13 cellular contexts compared by ENCODE assay signal in genomic region chrX:77742788-77743476, GRCh38. TPM values are rescaled to one million over a fixed set of nuclear protein-coding genes. Genes with fewer than 3 reads are reported as not detected.
DNase-seq lines count a peak whose midpoint lies in the region; ATAC-seq and TF ChIP-seq lines count a peak whose summit lies in the region.
"Had no signal": no experiment of that assay in that cellular context is flagged by ENCODE, and none has a peak within 500 bp of the region (broad histone marks: within the 10 kb centered on the region; RNA-seq: fewer than 3 reads in every experiment).

No MANE protein-coding gene starts in this region.

- no peaks in the 10 kb centered on the region for H3K36me3 ChIP-seq in BLaER1
- H3K36me3 ChIP-seq in PC-3 (ENCODE audit: low read depth, low read length) = no peaks in the 10 kb centered on the region
- H3K36me3 ChIP-seq: BE2C had no signal

- H4K20me1 ChIP-seq in BLaER1 (peaks cover 95% of the 10 kb centered on the region), PC-3 (ENCODE audit: low read length) (peaks cover 2% of the 10 kb centered on the region; the same call in 1 of the 2 replicates)

- H3K36me3 Mint-ChIP-seq in nephron progenitor cell (ENCODE audit: low read depth) (peaks cover 55% of the 10 kb centered on the region), MCF 10A (ENCODE audit: insufficient read depth, unreplicated experiment) (peaks cover under 1% of the 10 kb centered on the region)

- H3K27me3 Mint-ChIP-seq in nephron progenitor cell (ENCODE audit: low read depth, poor library complexity) (no peaks in the 10 kb centered on the region), MCF 10A (ENCODE audit: insufficient read depth, unreplicated experiment) (no peaks in the 10 kb centered on the region)

- peaks cover 40% of the 10 kb centered on the region for H3K27me3 ChIP-seq in BLaER1
- H3K27me3 ChIP-seq in PC-3 (ENCODE audit: low read length) = no peaks in the 10 kb centered on the region
- H3K27me3 ChIP-seq: BE2C had no signal

- DNase-seq in PC-3 = no peak
- DNase-seq in fibroblast of mammary gland (ENCODE audit: low read depth) = peak; percentile 11
- no peak for DNase-seq in nephron progenitor cell
- no peak for DNase-seq in NCI-H146 treated with DMSO at 0.1 percent for 48 hours (lab: John Stamatoyannopoulos, UW; ENCODE audit: unreplicated experiment)
- DNase-seq in NCI-H128 (lab: John Stamatoyannopoulos, UW; ENCODE audit: unreplicated experiment) = no peak
- no peak for DNase-seq in iPS-NIHi11 (ENCODE audit: low spot score)
- DNase-seq in MCF 10A (ENCODE audit: unreplicated experiment) = no peak
- DNase-seq: activated CD4-positive, alpha-beta T cell treated with anti-CD3 and anti-CD28 coated beads, Interleukin-2, amount 50 U/mL, for 4 hours; activated naive CD4-positive, alpha-beta T cell; BE2C; cortex of kidney; NCI-H1092 treated with DMSO at 0.1 percent for 48 hours had no signal

- H3K27ac Mint-ChIP-seq in nephron progenitor cell (peak overlapping the region; percentile 93), MCF 10A (ENCODE audit: low read depth, unreplicated experiment) (no peak overlapping the region)

- no peaks in the 10 kb centered on the region for H3F3A ChIP-seq in PC-3 (ENCODE audit: low read length, unreplicated experiment)

- H3K79me2 ChIP-seq in PC-3 (ENCODE audit: low read length) = peaks cover 92% of the 10 kb centered on the region

- TF ChIP-seq CTCF in PC-3 (conservative IDR thresholded peaks at IDR 0.05; ENCODE audit: low read depth, low read length) (no peak), fibroblast of mammary gland (conservative IDR thresholded peaks at IDR 0.05; ENCODE audit: control insufficient read depth, insufficient read depth, low read depth, low read length) (no peak), nephron progenitor cell (IDR thresholded peaks at IDR 0.05) (no peak), MCF 10A (IDR thresholded peaks at IDR 0.05; ENCODE audit: unreplicated experiment) (no peak)

- H3K9me3 ChIP-seq in BLaER1 = peaks cover 6% of the 10 kb centered on the region; the same call in 1 of the 2 replicates
- H3K9me3 ChIP-seq in PC-3 (ENCODE audit: low read length) = no peaks in the 10 kb centered on the region
- H3K9me3 ChIP-seq: BE2C had no signal

- no peak overlapping the region for H2AFZ ChIP-seq in PC-3 (ENCODE audit: low read length)

- H3K4me1 Mint-ChIP-seq in nephron progenitor cell (peaks cover 16% of the 10 kb centered on the region), MCF 10A (ENCODE audit: insufficient read depth, unreplicated experiment) (peaks cover 4% of the 10 kb centered on the region)

- CTCF ChIA-PET in PC-3 (lab: Charles Lee) (no interaction called here), MCF 10A (lab: Yijun Ruan, JAX) (no interaction called here)

- no peak overlapping the region for H3K27ac ChIP-seq in BLaER1
- H3K27ac ChIP-seq in PC-3 (ENCODE audit: low read length) = no peak overlapping the region

- H3K4me1 ChIP-seq in BLaER1 (peaks cover 22% of the 10 kb centered on the region), PC-3 (ENCODE audit: insufficient read depth, low read length) (no peaks in the 10 kb centered on the region)
- H3K4me1 ChIP-seq: BE2C had no signal

- H3K9me3 Mint-ChIP-seq in nephron progenitor cell (peaks cover 87% of the 10 kb centered on the region), MCF 10A (ENCODE audit: unreplicated experiment) (no peaks in the 10 kb centered on the region)

- peak; percentile 22 for ATAC-seq in PC-3

- H3K9ac ChIP-seq in BLaER1 (no peak overlapping the region), PC-3 (ENCODE audit: low read length) (no peak overlapping the region)

- H3K4me3 Mint-ChIP-seq in nephron progenitor cell (no peak overlapping the region), MCF 10A (ENCODE audit: unreplicated experiment) (no peak overlapping the region)

- POLR2A ChIA-PET in PC-3 (lab: Charles Lee; ENCODE audit: unreplicated experiment) (no interaction called here), MCF 10A (lab: Yijun Ruan, JAX) (no interaction called here)

- H3K4me3 ChIP-seq in BLaER1 (no peak overlapping the region), PC-3 (ENCODE audit: low read length) (no peak overlapping the region), fibroblast of mammary gland (ENCODE audit: control insufficient read depth, low read depth, low read length) (no peak overlapping the region)

- BruUV-seq in PC-3 (replicated peaks; lab: Mats Ljungman, UMichigan) (no TSS peak), MCF 10A (replicated peaks; lab: Mats Ljungman, UMichigan) (no TSS peak)

- intact Hi-C loops in PC-3 (cut with micrococcal nuclease) = no loop called here
- intact Hi-C loops in MCF 10A (cut with micrococcal nuclease) = no loop called here

- H3K4me2 ChIP-seq in BLaER1 = peak overlapping the region; percentile 62
- no peak overlapping the region for H3K4me2 ChIP-seq in PC-3 (ENCODE audit: low read length)

- no peaks in the 10 kb centered on the region for H3K9me2 ChIP-seq in PC-3 (replicated peaks; ENCODE audit: low read length)

RNA-seq across cellular contexts. Expression of gene ATRX, which starts 43.1 kb away (rescaled TPM):
- 64.0 and 73.0 TPM in 2 replicates for total RNA-seq in PC-3 (2014; rRNA removed)
- 57.3 and 70.2 TPM in 2 replicates for total RNA-seq in MCF 10A (2022)
